Comparison of ENCODE assay signal across 8 cellular contexts in the genomic region with DNA sequence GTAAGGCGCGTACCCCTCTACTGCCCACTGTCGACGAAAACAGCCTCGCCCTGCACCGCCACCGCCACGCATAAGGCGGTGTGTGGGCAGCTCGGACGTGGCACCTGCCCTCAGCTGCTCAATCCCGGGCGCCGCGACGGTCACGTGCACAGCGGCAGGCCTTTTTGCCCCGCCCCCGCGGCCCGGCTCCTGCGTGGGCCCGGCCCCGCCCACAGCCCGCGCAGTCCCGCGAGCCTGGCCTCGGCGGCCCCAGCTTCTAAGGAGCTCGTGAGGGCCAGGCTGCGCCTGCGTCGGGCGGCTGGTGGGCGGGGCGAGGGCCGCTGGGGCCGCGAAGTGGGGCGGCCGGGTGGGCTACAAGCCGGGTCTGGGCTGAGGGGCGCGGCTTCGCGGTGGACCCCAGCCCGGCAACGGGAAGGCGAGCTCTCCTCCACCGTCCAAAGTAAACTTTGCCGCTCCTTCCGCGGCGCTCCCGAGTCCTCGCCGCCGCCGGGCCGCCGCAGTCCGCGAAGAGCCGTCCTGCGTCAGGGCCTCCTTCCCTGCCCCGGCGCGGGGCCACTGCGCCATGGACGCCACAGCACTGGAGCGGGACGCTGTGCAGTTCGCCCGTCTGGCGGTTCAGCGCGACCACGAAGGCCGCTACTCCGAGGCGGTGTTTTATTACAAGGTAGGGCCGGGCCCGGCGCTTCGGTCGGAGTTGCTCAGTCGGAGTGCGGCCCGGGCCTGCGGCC. TPM values are rescaled to one million over a fixed set of nuclear protein-coding genes. Genes with fewer than 3 reads are reported as not detected.
DNase-seq lines count a peak whose midpoint lies in the region; ATAC-seq and TF ChIP-seq lines count a peak whose summit lies in the region.

TSS of gene CAPN7 (plus strand) at position 313 of the 728 bp plus-strand sequence. CDS start at position 563, 250 bp downstream.

- H3K4me3 ChIP-seq in Caco-2 (ENCODE audit: low read depth, low read length) (peak within 1 kb of the TSS; percentile 85), fibroblast of lung (replicated peaks in 1 of 4; ENCODE audit: control extremely low read depth in 1 of 4, insufficient read depth in 1 of 4, low read depth in 3 of 4, low read length in 4 of 4) (peak within 1 kb of the TSS; percentile 91 to 94 (median 92))
- H3K4me3 ChIP-seq in Jurkat, Clone E6-1 (ENCODE audit: low read length) = peak within 1 kb of the TSS; percentile 81

- no peaks in the 10 kb centered on the region for H3K9me3 Mint-ChIP-seq in Caco-2 (ENCODE audit: unreplicated experiment)
- no peaks in the 10 kb centered on the region for H3K9me3 Mint-ChIP-seq in neural crest cell

- intact Hi-C loops in Caco-2 (cut with micrococcal nuclease; ENCODE audit: unreplicated experiment) = loop anchor here (2.0 to 10.0 kb wide), 3 partner anchors 97 to 261 kb away; partner anchors contain the start of genes NR2C2 and RBSN

- H3K36me3 Mint-ChIP-seq in Caco-2 (ENCODE audit: insufficient read depth, unreplicated experiment) (peaks cover 6% of the 10 kb centered on the region), neural crest cell (ENCODE audit: low read depth) (no peaks in the 10 kb centered on the region)

- DNase-seq in Caco-2 (peak; percentile 93 to 96), activated T-cell treated with anti-CD3 and anti-CD28 coated beads for 24 hours (ENCODE audit: low read depth) (peak; percentile 93), fibroblast of lung (ENCODE audit: low read depth in 2 of 2) (peak; percentile 91 to 93), neural crest cell (ENCODE audit: low read depth, low spot score) (peak; percentile 86), NCI-H524 (lab: John Stamatoyannopoulos, UW) (no peak)
- peak; percentile 78 for DNase-seq in Jurkat, Clone E6-1 (ENCODE audit: low read depth, low spot score)

- H3K4me3 Mint-ChIP-seq in Caco-2 (ENCODE audit: unreplicated experiment) (peak within 1 kb of the TSS; percentile 87), neural crest cell (peak within 1 kb of the TSS; percentile 90)

- no TSS peak for BruUV-seq in Caco-2 (replicated peaks; lab: Mats Ljungman, UMichigan)

- peaks cover 43% of the 10 kb centered on the region for H3K79me2 ChIP-seq in fibroblast of lung (ENCODE audit: control insufficient read depth, insufficient read depth, low read length)

- H3K27me3 ChIP-seq in Caco-2 (replicated peaks; ENCODE audit: control insufficient read depth, insufficient read depth, low read length) (no peaks in the 10 kb centered on the region), fibroblast of lung (ENCODE audit: control insufficient read depth, insufficient read depth, low read length) (no peaks in the 10 kb centered on the region)

- H3K4me2 ChIP-seq in fibroblast of lung (ENCODE audit: extremely low read depth, insufficient read depth, low read length) = peak within 1 kb of the TSS; percentile 90

- CTCF ChIA-PET in Caco-2 (lab: Charles Lee) = interaction anchor here (0.5 to 1.3 kb wide), 6 partner anchors 16 to 199 kb away, joined by 3 to 9 read pairs (median 6); no protein-coding TSS in a partner anchor

- H4K20me1 ChIP-seq in fibroblast of lung (ENCODE audit: control insufficient read depth, extremely low read depth, insufficient read depth, low read length) = peaks cover 2% of the 10 kb centered on the region

- TF ChIP-seq CTCF in Caco-2 (IDR thresholded peaks at IDR 0.05; ENCODE audit: insufficient read depth in 1 of 2, low read depth in 1 of 2, low read length in 1 of 2, severe bottlenecking in 1 of 2, unreplicated experiment in 1 of 2) (peak; percentile 53 to 54), fibroblast of lung (conservative IDR thresholded peaks at IDR 0.05 in 1 of 2, IDR thresholded peaks at IDR 0.05 in 1 of 2; ENCODE audit: low read depth in 1 of 2, low read length in 2 of 2) (peak; percentile 32 to 33), neural crest cell (conservative IDR thresholded peaks at IDR 0.05) (peak; percentile 49), subcutaneous adipose tissue (IDR thresholded peaks at IDR 0.05; ENCODE audit: low read depth) (no peak)

- H3K4me1 Mint-ChIP-seq in Caco-2 (ENCODE audit: low read depth, unreplicated experiment) (peaks cover 21% of the 10 kb centered on the region), neural crest cell (peaks cover 24% of the 10 kb centered on the region)

- H3K27ac Mint-ChIP-seq in Caco-2 (ENCODE audit: unreplicated experiment) (peak within 1 kb of the TSS; percentile 77), neural crest cell (ENCODE audit: unreplicated experiment) (peak within 1 kb of the TSS; percentile 71)

- peak within 1 kb of the TSS; percentile 87 for H2AFZ ChIP-seq in fibroblast of lung (ENCODE audit: low read length)

- peak; percentile 83 for ATAC-seq in GM21529 (IDR thresholded peaks at IDR 0.05; ENCODE audit: unreplicated experiment)

- H3K9me3 ChIP-seq in Caco-2 (no peaks in the 10 kb centered on the region), fibroblast of lung (ENCODE audit: control insufficient read depth, insufficient read depth, low read depth, low read length) (no peaks in the 10 kb centered on the region)

- H3K4me1 ChIP-seq in Caco-2 (peaks cover 5% of the 10 kb centered on the region; the same call in 1 of the 2 replicates), fibroblast of lung (ENCODE audit: control insufficient read depth, extremely low read depth, insufficient read depth, low read length) (peaks cover 3% of the 10 kb centered on the region)

- peak within 1 kb of the TSS; percentile 87 for H3K27ac ChIP-seq in fibroblast of lung (ENCODE audit: insufficient read depth, low read length)

- H3K9ac ChIP-seq in fibroblast of lung (ENCODE audit: insufficient read depth, low read length) = peak within 1 kb of the TSS; percentile 92

- H3K27me3 Mint-ChIP-seq in Caco-2 (ENCODE audit: insufficient read depth, unreplicated experiment) (no peaks in the 10 kb centered on the region), neural crest cell (ENCODE audit: low read depth) (no peaks in the 10 kb centered on the region)

- H3K36me3 ChIP-seq in Caco-2 (ENCODE audit: control insufficient read depth, insufficient read depth, low read length) (no peaks in the 10 kb centered on the region), fibroblast of lung (ENCODE audit: control insufficient read depth, insufficient read depth, low read length) (no peaks in the 10 kb centered on the region)

- POLR2A ChIA-PET in Caco-2 (lab: Charles Lee) = interaction anchor here (0.6 to 1.2 kb wide), 5 partner anchors 16 to 141 kb away, joined by 3 to 10 read pairs (median 3); partner anchors contain the start of genes MRPS25, RBSN and SH3BP5

RNA-seq across cellular contexts. Expression of gene CAPN7, which starts in this region (rescaled TPM):
- total RNA-seq in Caco-2 (2022) (37.0 and 40.3 TPM in 2 replicates), fibroblast of lung (38.0 and 39.0 TPM in 2 replicates), neural crest cell (29.2 and 30.9 TPM in 2 replicates), subcutaneous adipose tissue (10 to 100 TPM; 69.1 to 79.5 (median 77.4) TPM)
- 20.6 TPM for polyA plus RNA-seq in Jurkat, Clone E6-1 (2012; ENCODE audit: insufficient read depth, insufficient read length)
- polyA plus RNA-seq in fibroblast of lung = 21.1 and 25.9 TPM in 2 replicates
- polyA plus RNA-seq in fibroblast of lung (2012) = 13.0 and 16.2 TPM in 2 replicates
- 2.1 and 12.8 TPM in 2 replicates for polyA minus RNA-seq in fibroblast of lung (ENCODE audit: low replicate concordance)

Comparison
In these comparisons a context has a peak if more than half of its experiments do, and no peak if none do; other contexts are left out.
1. DNase-seq: peak in Caco-2 (2 of 2), Jurkat, Clone E6-1 (single experiment), activated T-cell treated with anti-CD3 and anti-CD28 coated beads for 24 hours (single experiment), fibroblast of lung (2 of 2) and neural crest cell (single experiment); none in NCI-H524 (0 of 2).
2. Peak in every context shown above with its lines, with median percentiles within 50 percentile points of each other: H3K4me3 ChIP-seq.